ENCODE assay signal across 8 cellular contexts in genomic region chr6:31776563-31776960, GRCh38. TPM values are rescaled to one million over a fixed set of nuclear protein-coding genes. Genes with fewer than 3 reads are reported as not detected.
DNase-seq lines count a peak whose midpoint lies in the region; ATAC-seq and TF ChIP-seq lines count a peak whose summit lies in the region.

No MANE protein-coding gene starts in this region.

- no peaks in the 10 kb centered on the region for H3K36me3 ChIP-seq in breast epithelium

- H3K4me1 ChIP-seq in breast epithelium: peaks cover 6 to 8% of the 10 kb centered on the region in 2 donors

- H3K4me3 ChIP-seq in breast epithelium: peak overlapping the region in 2 of 3 donors; percentile 22 to 52

- H3K27me3 Mint-ChIP-seq in IgD-negative memory B cell: no peaks in the 10 kb centered on the region
- H3K27me3 Mint-ChIP-seq in natural killer cell (ENCODE audit: low read depth in 2 of 2): no peaks in the 10 kb centered on the region

- no peaks in the 10 kb centered on the region for H3K9me3 ChIP-seq in breast epithelium

- TF ChIP-seq POLR2A in breast epithelium (IDR thresholded peaks at IDR 0.05): no peak

- H3K36me3 Mint-ChIP-seq in IgD-negative memory B cell (no peaks in the 10 kb centered on the region), natural killer cell (no peaks in the 10 kb centered on the region)

- TF ChIP-seq CTCF in breast epithelium (IDR thresholded peaks at IDR 0.05) (no peak), natural killer cell (IDR thresholded peaks at IDR 0.05) (no peak)

- DNase-seq in COLO668 (lab: John Stamatoyannopoulos, UW; ENCODE audit: unreplicated experiment) (peak; percentile 63), breast epithelium (ENCODE audit: low spot score in 2 of 2) (no peak), natural killer cell (no peak), ecto neural progenitor cell (ENCODE audit: low spot score) (no peak), LoVo (ENCODE audit: low spot score) (no peak)

- H3K9me3 Mint-ChIP-seq in IgD-negative memory B cell: no peaks in the 10 kb centered on the region
- H3K9me3 Mint-ChIP-seq in natural killer cell: no peaks in the 10 kb centered on the region

- ATAC-seq in natural killer cell: no peak
- no peak for ATAC-seq in HG03354 (IDR thresholded peaks at IDR 0.05; ENCODE audit: poor library complexity, severe bottlenecking, unreplicated experiment)
- ATAC-seq in GM18870 (IDR thresholded peaks at IDR 0.05; ENCODE audit: unreplicated experiment): no peak

- H3K27ac ChIP-seq in breast epithelium: peak overlapping the region; percentile 71 to 80

- H3K27ac Mint-ChIP-seq in IgD-negative memory B cell (peak overlapping the region; percentile 81 to 84 (median 81)), natural killer cell (peak overlapping the region; percentile 60 to 87)

- no peaks in the 10 kb centered on the region for H3K27me3 ChIP-seq in breast epithelium

- intact Hi-C loops in breast epithelium (cut with DNase I; ENCODE audit: low total_unique reads): no loop called here
- intact Hi-C loops in natural killer cell (cut with micrococcal nuclease): no loop called here

- H3K4me3 Mint-ChIP-seq in IgD-negative memory B cell: peak overlapping the region in 3 of 4 donors; percentile 61 to 80 (median 69)
- peak overlapping the region; percentile 50 for H3K4me3 Mint-ChIP-seq in natural killer cell

- H3K4me1 Mint-ChIP-seq in IgD-negative memory B cell: peaks cover 0 to 13% (median 11%) of the 10 kb centered on the region in 3 donors
- H3K4me1 Mint-ChIP-seq in natural killer cell: peaks cover 0 to 33% of the 10 kb centered on the region in 2 donors

RNA-seq across cellular contexts. Expression of gene VWA7, which starts 0.6 kb away (rescaled TPM):
- polyA plus RNA-seq in IgD-negative memory B cell: 2.6 TPM
- total RNA-seq in breast epithelium: 1 to 10 TPM in 1 of 3 donors, under 1 TPM in 1, not detected in 1; under 0.01 to 1.6 TPM
- 1 to 10 TPM; 2.4 to 4.7 (median 3.2) TPM for total RNA-seq in natural killer cell

RNA-seq across cellular contexts. Expression of gene SAPCD1, which starts 14.1 kb away (rescaled TPM):
- polyA plus RNA-seq in IgD-negative memory B cell: not detected
- total RNA-seq in breast epithelium (1 to 10 TPM in 2 of 3 donors, not detected in 1; 1.6 to 2.0 TPM), natural killer cell (10 to 100 TPM in 1 of 3 donors, 1 to 10 TPM in 2; 5.4 to 14.5 (median 6.9) TPM)

RNA-seq across cellular contexts. Expression of gene VARS1, which starts 19.0 kb away (rescaled TPM):
- 83.0 TPM for polyA plus RNA-seq in IgD-negative memory B cell
- total RNA-seq in breast epithelium (10 to 100 TPM; 19.2 to 35.4 (median 26.2) TPM), natural killer cell (10 to 100 TPM; 45.2 to 58.6 (median 49.2) TPM)

RNA-seq across cellular contexts. Expression of gene LSM2, which starts 30.2 kb away (rescaled TPM):
- polyA plus RNA-seq in IgD-negative memory B cell: 100 TPM
- total RNA-seq in breast epithelium (10 to 100 TPM; 28.7 to 39.7 (median 32.6) TPM), natural killer cell (10 to 100 TPM; 28.1 to 34.9 (median 29.2) TPM)

RNA-seq across cellular contexts. Expression of gene MSH5, which starts 36.8 kb away (rescaled TPM):
- polyA plus RNA-seq in IgD-negative memory B cell: 4.2 TPM
- total RNA-seq in breast epithelium: 10 to 100 TPM in 1 of 3 donors, 1 to 10 TPM in 2; 7.9 to 13.4 (median 8.0) TPM
- 10 to 100 TPM; 28.2 to 44.6 (median 43.7) TPM for total RNA-seq in natural killer cell
